ENCODE assay signal across 24 cellular contexts in genomic region chr5:72295539-72295938, GRCh38. TPM values are rescaled to one million over a fixed set of nuclear protein-coding genes. Genes with fewer than 3 reads are reported as not detected.
DNase-seq lines count a peak whose midpoint lies in the region; ATAC-seq and TF ChIP-seq lines count a peak whose summit lies in the region.
"Had no signal": no experiment of that assay in that cellular context is flagged by ENCODE, and none has a peak within 500 bp of the region (broad histone marks: within the 10 kb centered on the region; RNA-seq: fewer than 3 reads in every experiment).

No MANE protein-coding gene starts in this region.

- H3K27ac Mint-ChIP-seq in IgD-negative memory B cell (peak overlapping the region in 2 of 3 donors; percentile 33 to 61), glutamatergic neuron (ENCODE audit: unreplicated experiment) (peak overlapping the region; percentile 98), Calu3 (ENCODE audit: unreplicated experiment) (no peak overlapping the region)
- H3K27ac Mint-ChIP-seq: activated naive CD8-positive, alpha-beta T cell treated with anti-CD3 and anti-CD28 coated beads for 36 hours; activated T-cell treated with anti-CD3 and anti-CD28 coated beads, Interleukin-2, amount 50 U/mL, for 24 hours; CD14-positive monocyte; nephron; T-cell; type B pancreatic cell had no signal

- TF ChIP-seq CTCF in OCI-LY7 (conservative IDR thresholded peaks at IDR 0.05; ENCODE audit: low read length) (no peak), glutamatergic neuron (IDR thresholded peaks at IDR 0.05; ENCODE audit: partially characterized antibody, unreplicated experiment) (no peak), Calu3 (IDR thresholded peaks at IDR 0.05; ENCODE audit: unreplicated experiment) (no peak)

- H3K27me3 Mint-ChIP-seq in IgD-negative memory B cell = no peaks in the 10 kb centered on the region
- H3K27me3 Mint-ChIP-seq in glutamatergic neuron (ENCODE audit: unreplicated experiment) = no peaks in the 10 kb centered on the region
- H3K27me3 Mint-ChIP-seq in Calu3 (ENCODE audit: unreplicated experiment) = no peaks in the 10 kb centered on the region
- H3K27me3 Mint-ChIP-seq: activated naive CD8-positive, alpha-beta T cell treated with anti-CD3 and anti-CD28 coated beads for 36 hours; activated T-cell treated with anti-CD3 and anti-CD28 coated beads, Interleukin-2, amount 50 U/mL, for 24 hours; T-cell; type B pancreatic cell had no signal

- H3K4me3 ChIP-seq in OCI-LY7 (ENCODE audit: low read depth, low read length, poor library complexity, severe bottlenecking) = peak overlapping the region; percentile 40

- no TSS peak for BruUV-seq in OCI-LY7 (replicated peaks; lab: Mats Ljungman, UMichigan)
- no TSS peak for BruUV-seq in Calu3 (replicated peaks; lab: Mats Ljungman, UMichigan)

- peak overlapping the region; percentile 86 for H3K27ac ChIP-seq in OCI-LY7 (ENCODE audit: low read depth, low read length, poor library complexity, severe bottlenecking)

- peaks cover 94% of the 10 kb centered on the region for H3K79me2 ChIP-seq in OCI-LY7 (ENCODE audit: insufficient read depth, low read depth, low read length)

- no peaks in the 10 kb centered on the region for H3K9me2 ChIP-seq in OCI-LY7 (ENCODE audit: insufficient read depth, low read length)

- DNase-seq in DMS153 treated with DMSO at 0.1 percent for 48 hours (lab: John Stamatoyannopoulos, UW; ENCODE audit: unreplicated experiment) (peak; percentile 38), OCI-LY7 (ENCODE audit: low spot score) (no peak), glutamatergic neuron (no peak), NCI-H146 (lab: John Stamatoyannopoulos, UW) (no peak), Calu3 (no peak)
- DNase-seq: activated gamma-delta T cell; activated naive CD8-positive, alpha-beta T cell treated with anti-CD3 and anti-CD28 coated beads for 36 hours; activated T-cell treated with anti-CD3 and anti-CD28 coated beads, Interleukin-2, amount 50 U/mL, for 24 hours; anterior cingulate cortex; H9; hypothalamus; IMR-90; NCI-H1048; NCI-H187; NCI-H226; NCI-H774; stimulated activated CD4-positive, alpha-beta T cell treated with anti-CD3 and anti-CD28 coated beads, Interleukin-4, amount 100 ng/mL, for 4 hours; substantia nigra; T-cell had no signal

- intact Hi-C loops in OCI-LY7 (cut with micrococcal nuclease; ENCODE audit: unreplicated experiment) (no loop called here), Calu3 (cut with micrococcal nuclease; ENCODE audit: unreplicated experiment) (no loop called here)

- peaks cover 59% of the 10 kb centered on the region; the same call in 1 of the 2 replicates for H3K36me3 ChIP-seq in OCI-LY7 (ENCODE audit: insufficient read depth, low read length)

- no peak for ATAC-seq in HG03135 (IDR thresholded peaks at IDR 0.05; ENCODE audit: unreplicated experiment)
- ATAC-seq: T-cell had no signal

- H3K4me1 ChIP-seq in OCI-LY7 (ENCODE audit: insufficient read depth, low read length, poor library complexity, severe bottlenecking) = peaks cover 97% of the 10 kb centered on the region

- H3K4me3 Mint-ChIP-seq in IgD-negative memory B cell (no peak overlapping the region), glutamatergic neuron (ENCODE audit: unreplicated experiment) (peak overlapping the region; percentile 69), Calu3 (ENCODE audit: low read depth, unreplicated experiment) (no peak overlapping the region)
- H3K4me3 Mint-ChIP-seq: activated naive CD8-positive, alpha-beta T cell treated with anti-CD3 and anti-CD28 coated beads for 36 hours; activated T-cell treated with anti-CD3 and anti-CD28 coated beads, Interleukin-2, amount 50 U/mL, for 24 hours; CD14-positive monocyte; H9; nephron; T-cell; type B pancreatic cell had no signal

- H3K9me3 ChIP-seq in OCI-LY7 (ENCODE audit: low read length) = no peaks in the 10 kb centered on the region

- H3K36me3 Mint-ChIP-seq in IgD-negative memory B cell = peaks cover 7% of the 10 kb centered on the region
- no peaks in the 10 kb centered on the region for H3K36me3 Mint-ChIP-seq in glutamatergic neuron (ENCODE audit: unreplicated experiment)
- H3K36me3 Mint-ChIP-seq in Calu3 (ENCODE audit: insufficient read depth, unreplicated experiment) = peaks cover 11% of the 10 kb centered on the region

- no peaks in the 10 kb centered on the region for H4K20me1 ChIP-seq in OCI-LY7 (ENCODE audit: insufficient read depth, low read length)

- H3K9me3 Mint-ChIP-seq in IgD-negative memory B cell (no peaks in the 10 kb centered on the region), glutamatergic neuron (ENCODE audit: unreplicated experiment) (peaks cover 6% of the 10 kb centered on the region), Calu3 (ENCODE audit: low read depth, unreplicated experiment) (no peaks in the 10 kb centered on the region)
- H3K9me3 Mint-ChIP-seq: activated naive CD8-positive, alpha-beta T cell treated with anti-CD3 and anti-CD28 coated beads for 36 hours; activated T-cell treated with anti-CD3 and anti-CD28 coated beads, Interleukin-2, amount 50 U/mL, for 24 hours; CD14-positive monocyte; H9; nephron; T-cell; type B pancreatic cell had no signal

- peaks cover 49 to 53% (median 52%) of the 10 kb centered on the region in 3 donors for H3K4me1 Mint-ChIP-seq in IgD-negative memory B cell
- H3K4me1 Mint-ChIP-seq in glutamatergic neuron (ENCODE audit: low read depth, unreplicated experiment) = peaks cover 62% of the 10 kb centered on the region
- H3K4me1 Mint-ChIP-seq in Calu3 (ENCODE audit: low read depth, unreplicated experiment) = peaks cover 9% of the 10 kb centered on the region
- H3K4me1 Mint-ChIP-seq: nephron had no signal

- H3K4me2 ChIP-seq in OCI-LY7 (ENCODE audit: low read length) = peak overlapping the region; percentile 72

- CTCF ChIA-PET in OCI-LY7 (lab: Charles Lee; ENCODE audit: unreplicated experiment) = no interaction called here
- CTCF ChIA-PET in Calu3 (lab: Charles Lee) = no interaction called here

- H2AFZ ChIP-seq in OCI-LY7 (ENCODE audit: low read length) = no peak overlapping the region

- POLR2A ChIA-PET in OCI-LY7 (lab: Charles Lee) = interaction anchor here (0.6 to 7.5 kb wide), 2 partner anchors 10 to 22 kb away, joined by 3 to 97 read pairs; no protein-coding TSS in a partner anchor

RNA-seq across cellular contexts. Expression of gene MRPS27, which starts 24.5 kb away (rescaled TPM):
- polyA plus RNA-seq in IgD-negative memory B cell = 35.5 TPM
- total RNA-seq in OCI-LY7 (2014; rRNA removed; shearing (Covaris generic)) = 54.1 and 62.6 TPM in 2 replicates
- total RNA-seq in OCI-LY7 (2022) (70.9 and 74.6 TPM in 2 replicates), glutamatergic neuron (ENCODE audit: unreplicated experiment) (30.1 TPM), Calu3 (2022) (57.7 and 61.2 TPM in 2 replicates)

RNA-seq across cellular contexts. Expression of gene PTCD2, which starts 24.6 kb away (rescaled TPM):
- polyA plus RNA-seq in IgD-negative memory B cell = 2.4 TPM
- total RNA-seq in OCI-LY7 (2014; rRNA removed; shearing (Covaris generic)) = 11.7 and 14.1 TPM in 2 replicates
- 15.5 and 17.9 TPM in 2 replicates for total RNA-seq in OCI-LY7 (2022)
- 6.7 TPM for total RNA-seq in glutamatergic neuron (ENCODE audit: unreplicated experiment)
- total RNA-seq in Calu3 (2022) = 14.3 and 16.2 TPM in 2 replicates
